In the genomic region with DNA sequence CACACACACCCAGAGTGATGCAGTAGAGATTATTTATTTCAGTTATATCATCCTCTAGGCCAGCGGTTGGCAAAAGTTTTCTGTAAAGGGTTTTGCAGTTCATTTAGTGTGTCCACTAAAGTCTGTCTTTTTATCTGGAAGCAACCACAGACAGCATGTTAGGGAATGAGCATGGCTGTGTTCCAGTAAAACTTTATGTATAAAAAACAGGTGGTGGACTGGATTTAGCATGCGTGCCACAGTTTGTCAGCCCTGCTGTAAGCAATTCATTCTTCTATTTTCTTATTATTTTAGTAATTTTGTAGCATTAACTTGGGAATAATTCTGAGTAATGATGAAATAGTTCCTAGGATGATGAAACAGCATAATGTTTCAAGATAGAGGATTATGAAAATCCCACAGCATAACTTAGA, we compare ENCODE assay signal across 1 cellular context.
A peak's percentile ranks its signal among the peaks of the same experiment; 100 is the strongest.
TF ChIP-seq lines count a peak whose summit lies in the region.

No MANE protein-coding gene starts in this region.

TF ChIP-seq in IMR-90, 13 proteins besides CTCF, POLR2A, EP300 and RAD21:
- TF ChIP-seq CEBPB (IDR thresholded peaks at IDR 0.05; ENCODE audit: low read depth, low read length) (peak; percentile 75), RCOR1 (IDR thresholded peaks at IDR 0.05; ENCODE audit: insufficient replicate concordance, low read length) (no peak)
